Comparison of ENCODE assay signal across 8 cellular contexts in genomic region chr9:35604578-35605335, GRCh38. TPM values are rescaled to one million over a fixed set of nuclear protein-coding genes. Genes with fewer than 3 reads are reported as not detected.
A peak's percentile ranks its signal among the peaks of the same experiment; 100 is the strongest.
DNase-seq lines count a peak whose midpoint lies in the region; ATAC-seq, FAIRE-seq and TF ChIP-seq lines count a peak whose summit lies in the region.

A gene with protein sequence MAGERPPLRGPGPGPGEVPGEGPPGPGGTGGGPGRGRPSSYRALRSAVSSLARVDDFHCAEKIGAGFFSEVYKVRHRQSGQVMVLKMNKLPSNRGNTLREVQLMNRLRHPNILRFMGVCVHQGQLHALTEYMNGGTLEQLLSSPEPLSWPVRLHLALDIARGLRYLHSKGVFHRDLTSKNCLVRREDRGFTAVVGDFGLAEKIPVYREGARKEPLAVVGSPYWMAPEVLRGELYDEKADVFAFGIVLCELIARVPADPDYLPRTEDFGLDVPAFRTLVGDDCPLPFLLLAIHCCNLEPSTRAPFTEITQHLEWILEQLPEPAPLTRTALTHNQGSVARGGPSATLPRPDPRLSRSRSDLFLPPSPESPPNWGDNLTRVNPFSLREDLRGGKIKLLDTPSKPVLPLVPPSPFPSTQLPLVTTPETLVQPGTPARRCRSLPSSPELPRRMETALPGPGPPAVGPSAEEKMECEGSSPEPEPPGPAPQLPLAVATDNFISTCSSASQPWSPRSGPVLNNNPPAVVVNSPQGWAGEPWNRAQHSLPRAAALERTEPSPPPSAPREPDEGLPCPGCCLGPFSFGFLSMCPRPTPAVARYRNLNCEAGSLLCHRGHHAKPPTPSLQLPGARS (plus strand): TSS chr9:35605262. CDS start chr9:35605620, 358 bp downstream.

- TF ChIP-seq CTCF in GM23338 (conservative IDR thresholded peaks at IDR 0.05; ENCODE audit: low read depth in 2 of 2), result no peak
- TF ChIP-seq CTCF in cardiac muscle cell (IDR thresholded peaks at IDR 0.05; ENCODE audit: low read depth, low read length), result no peak
- no peak for TF ChIP-seq CTCF in pancreas (IDR thresholded peaks at IDR 0.05)

- no peaks in the 10 kb centered on the region for H3K27me3 ChIP-seq in GM23338 (ENCODE audit: insufficient read depth)
- no peaks in the 10 kb centered on the region for H3K27me3 ChIP-seq in cardiac muscle cell
- no peaks in the 10 kb centered on the region for H3K27me3 ChIP-seq in pancreas
- H3K27me3 ChIP-seq in thymus (ENCODE audit: control insufficient read depth, insufficient read depth), result no peaks in the 10 kb centered on the region

- peak within 1 kb of the TSS; percentile 100 for H3K27ac Mint-ChIP-seq in GM23338

- H3K9me3 ChIP-seq in cardiac muscle cell (ENCODE audit: low read depth) (no peaks in the 10 kb centered on the region), pancreas (no peaks in the 10 kb centered on the region), thymus (ENCODE audit: control insufficient read depth) (no peaks in the 10 kb centered on the region)

- peaks cover 4% of the 10 kb centered on the region; the same call in 1 of the 2 replicates for H3K79me2 ChIP-seq in GM23338 (replicated peaks; ENCODE audit: insufficient read depth)

- H3K9me3 Mint-ChIP-seq in GM23338, result no peaks in the 10 kb centered on the region

- H3K4me3 ChIP-seq in GM23338 (peak within 1 kb of the TSS; percentile 91), cardiac muscle cell (peak within 1 kb of the TSS; percentile 66), pancreas (peak within 1 kb of the TSS; percentile 52 to 94 (median 76)), thymus (ENCODE audit: low read length) (peak within 1 kb of the TSS; percentile 86)

- H3K4me3 Mint-ChIP-seq in GM23338, result peak within 1 kb of the TSS; percentile 96

- FAIRE-seq in pancreas (lab: Jason Lieb, UNC), result no peak

- peak; percentile 52 for ATAC-seq in GM23338
- peak; percentile 67 to 80 (median 72) for ATAC-seq in pancreas

- H3K27ac ChIP-seq in GM23338 (ENCODE audit: low read depth), result peak within 1 kb of the TSS; percentile 85
- H3K27ac ChIP-seq in cardiac muscle cell, result peak within 1 kb of the TSS; percentile 82
- H3K27ac ChIP-seq in pancreas, result peak within 1 kb of the TSS; percentile 51 to 88 (median 84)
- H3K27ac ChIP-seq in thymus (ENCODE audit: low read depth), result peak within 1 kb of the TSS; percentile 93

- peak within 1 kb of the TSS; percentile 99 for H3K4me2 ChIP-seq in GM23338

- H3K36me3 ChIP-seq in GM23338 (ENCODE audit: insufficient read depth) (no peaks in the 10 kb centered on the region), cardiac muscle cell (peaks cover 10% of the 10 kb centered on the region), pancreas (peaks cover 0 to 10% (median 0%) of the 10 kb centered on the region in 3 donors), thymus (ENCODE audit: control insufficient read depth, insufficient read depth) (peaks cover 22% of the 10 kb centered on the region)

- H4K20me1 ChIP-seq in GM23338 (replicated peaks; ENCODE audit: insufficient read depth), result no peaks in the 10 kb centered on the region; the same call in none of the 2 replicates

- no peaks in the 10 kb centered on the region for H3K9me2 ChIP-seq in GM23338 (ENCODE audit: insufficient read depth)

- H3K4me1 ChIP-seq in GM23338 (ENCODE audit: insufficient read depth), result peaks cover 12% of the 10 kb centered on the region
- peaks cover 3% of the 10 kb centered on the region for H3K4me1 ChIP-seq in cardiac muscle cell (ENCODE audit: low read depth)
- H3K4me1 ChIP-seq in pancreas, result peaks cover 0 to 18% (median 3%) of the 10 kb centered on the region in 3 donors
- H3K4me1 ChIP-seq in thymus (ENCODE audit: control insufficient read depth, insufficient read depth, low read length), result peaks cover 10% of the 10 kb centered on the region

- intact Hi-C loops in pancreas (cut with DNase I), result no loop called here

- H2AFZ ChIP-seq in GM23338, result peak within 1 kb of the TSS; percentile 97

- peaks cover 8% of the 10 kb centered on the region for H3K27me3 Mint-ChIP-seq in GM23338 (ENCODE audit: insufficient read depth, low read depth, poor library complexity)

- DNase-seq in Daoy (ENCODE audit: low read depth), result peak; percentile 88
- DNase-seq in GM23338 (ENCODE audit: low spot score), result peak; percentile 93
- DNase-seq in LHCN-M2 (ENCODE audit: low read depth), result peak; percentile 52
- peak; percentile 32 to 55 for DNase-seq in SW 1271 (lab: John Stamatoyannopoulos, UW)
- peak; percentile 60 for DNase-seq in activated naive CD8-positive, alpha-beta T cell treated with anti-CD3 and anti-CD28 coated beads, Interleukin-2, amount 50 U/mL, for 16 hours (ENCODE audit: low read depth, low spot score)
- DNase-seq in cardiac muscle cell (ENCODE audit: low read depth in 1 of 2, low spot score in 1 of 2), result peak; percentile 65 to 89
- peak; percentile 72 to 92 (median 86) for DNase-seq in pancreas

- H3K36me3 Mint-ChIP-seq in GM23338 (ENCODE audit: low read depth), result peaks cover 10% of the 10 kb centered on the region

- H3F3A ChIP-seq in GM23338 (replicated peaks; ENCODE audit: low read depth), result peaks cover 13% of the 10 kb centered on the region; the same call in 1 of the 2 replicates

- peaks cover 5% of the 10 kb centered on the region; the same call in 2 of the 3 replicates for H3K4me1 Mint-ChIP-seq in GM23338

- 0% methylated on average over 28 to 52 of the region's 52 CpGs for WGBS in pancreas, 2 donors
- WGBS in thymus, result 1% methylated on average over 52 of the region's 52 CpGs

TF ChIP-seq in GM23338, 12 proteins besides CTCF, POLR2A, EP300 and RAD21:
- TF ChIP-seq EZH2phosphoT487 (IDR thresholded peaks at IDR 0.05; ENCODE audit: unreplicated experiment) (no peak), POLR2AphosphoS5 (IDR thresholded peaks at IDR 0.05; ENCODE audit: low read depth) (peak; percentile 37; the same call in 1 of the 2 replicates), ZNF462 (CRISPR knock-in tag; IDR thresholded peaks at IDR 0.05) (no peak)

RNA-seq across cellular contexts. Expression of the gene that starts here (rescaled TPM):
- 6.1 and 9.4 TPM in 2 replicates for total RNA-seq in Daoy (2014; rRNA removed; shearing (Covaris generic))
- total RNA-seq in GM23338 (2014; rRNA removed; shearing (Covaris generic)), result 8.2 and 10.7 TPM in 2 replicates
- polyA plus RNA-seq in GM23338 (2016; fragmentation: Nextera tagmentation; extraction: Ambion mirVana) (6.8 and 7.3 TPM in 2 replicates), cardiac muscle cell (30.3 and 30.8 TPM in 2 replicates), pancreas (10 to 100 TPM; 38.7 to 56.6 TPM), thymus (32.8 TPM)
- total RNA-seq in LHCN-M2 (2014; rRNA removed) (21.7 and 26.8 TPM in 2 replicates), cardiac muscle cell (32.4 and 42.5 TPM in 2 replicates), pancreas (10 to 100 TPM; 12.1 to 23.0 (median 14.2) TPM)
- polyA plus RNA-seq in LHCN-M2 (2012), result 37.5 TPM

Comparison
In these comparisons a context has a peak if more than half of its experiments do, and no peak if none do; other contexts are left out.
1. Peak in every context shown above with its lines: DNase-seq, ATAC-seq, H3K4me3 ChIP-seq and H3K27ac ChIP-seq.